In genomic region chr9:106798021-106798799, GRCh38 we compare ENCODE assay signal across 22 cellular contexts.
A peak's percentile ranks its signal among the peaks of the same experiment; 100 is the strongest.
DNase-seq lines count a peak whose midpoint lies in the region; ATAC-seq, FAIRE-seq and TF ChIP-seq lines count a peak whose summit lies in the region.
"Had no signal": no experiment of that assay in that cellular context is flagged by ENCODE, and none has a peak within 500 bp of the region (broad histone marks: within the 10 kb centered on the region; RNA-seq: fewer than 3 reads in every experiment).

No MANE protein-coding gene starts in this region.

- H3K4me3 ChIP-seq in cardiac muscle cell: no peak overlapping the region
- no peak overlapping the region for H3K4me3 ChIP-seq in gastroesophageal sphincter
- H3K4me3 ChIP-seq: adrenal gland, right atrium auricular region, testis had no signal

- TF ChIP-seq EP300 in gastroesophageal sphincter (IDR thresholded peaks at IDR 0.05): no peak

- DNase-seq in cardiac muscle cell (ENCODE audit: low read depth in 1 of 2, low spot score in 1 of 2): peak in 1 of 2 donors; percentile 5
- DNase-seq in cardiac septum (ENCODE audit: low spot score): no peak
- no peak for DNase-seq in osteocyte (ENCODE audit: extremely low spot score, unreplicated experiment)
- DNase-seq in Ammon's horn (ENCODE audit: low spot score): no peak
- no peak for DNase-seq in urothelium cell line (ENCODE audit: low spot score)
- DNase-seq in NCI-H146 (lab: John Stamatoyannopoulos, UW): no peak
- no peak for DNase-seq in NCI-H1105 treated with DMSO at 0.1 percent for 48 hours (lab: John Stamatoyannopoulos, UW)
- DNase-seq: ACHN; activated gamma-delta T cell; adrenal gland; central memory CD4-positive, alpha-beta T cell; left cardiac atrium; NCI-H1092; NCI-H2171; testis; WERI-Rb-1 had no signal

- intact Hi-C loops in cardiac septum (cut with DNase I): no loop called here

- no peaks in the 10 kb centered on the region for H3K36me3 Mint-ChIP-seq in osteocyte (ENCODE audit: unreplicated experiment)
- H3K36me3 Mint-ChIP-seq: memory B cell had no signal

- no peak for FAIRE-seq in urothelium cell line (lab: Jason Lieb, UNC)

- H3K9me3 Mint-ChIP-seq in osteocyte (ENCODE audit: unreplicated experiment): peaks cover 3% of the 10 kb centered on the region

- no peaks in the 10 kb centered on the region for H3K27me3 ChIP-seq in cardiac muscle cell
- no peaks in the 10 kb centered on the region for H3K27me3 ChIP-seq in gastroesophageal sphincter
- H3K27me3 ChIP-seq: adrenal gland, right atrium auricular region, testis had no signal

- TF ChIP-seq POLR2A in gastroesophageal sphincter (IDR thresholded peaks at IDR 0.05): no peak

- H3K4me1 Mint-ChIP-seq in osteocyte (ENCODE audit: unreplicated experiment): peaks cover 69% of the 10 kb centered on the region
- H3K4me1 Mint-ChIP-seq: memory B cell had no signal

- peak overlapping the region; percentile 92 for H3K27ac Mint-ChIP-seq in osteocyte (ENCODE audit: unreplicated experiment)
- H3K27ac Mint-ChIP-seq: memory B cell had no signal

- 59 to 81% methylated on average over 7 to 8 of the region's 9 CpGs for WGBS in gastroesophageal sphincter (ENCODE audit: low coverage in 1 of 2), 2 donors

- TF ChIP-seq CTCF in cardiac muscle cell (IDR thresholded peaks at IDR 0.05; ENCODE audit: low read depth, low read length) (no peak), gastroesophageal sphincter (IDR thresholded peaks at IDR 0.05) (no peak), osteocyte (IDR thresholded peaks at IDR 0.05) (no peak)

- H3K4me1 ChIP-seq in cardiac muscle cell (ENCODE audit: low read depth) (peaks cover 11% of the 10 kb centered on the region), gastroesophageal sphincter (peaks cover 0 to 19% (median 6%) of the 10 kb centered on the region in 3 donors)
- H3K4me1 ChIP-seq: adrenal gland, testis had no signal

- ATAC-seq in gastroesophageal sphincter: no peak
- ATAC-seq: esophagus mucosa had no signal

- H3K36me3 ChIP-seq in cardiac muscle cell: no peaks in the 10 kb centered on the region
- H3K36me3 ChIP-seq in gastroesophageal sphincter: no peaks in the 10 kb centered on the region
- H3K36me3 ChIP-seq: adrenal gland, right atrium auricular region, WERI-Rb-1 had no signal

- no peaks in the 10 kb centered on the region for H3K9me3 ChIP-seq in cardiac muscle cell (ENCODE audit: low read depth)
- no peaks in the 10 kb centered on the region for H3K9me3 ChIP-seq in gastroesophageal sphincter
- H3K9me3 ChIP-seq: adrenal gland, right atrium auricular region, testis had no signal

- no peak overlapping the region for H3K4me3 Mint-ChIP-seq in osteocyte (ENCODE audit: unreplicated experiment)
- H3K4me3 Mint-ChIP-seq: memory B cell, neural crest cell had no signal

- H3K27me3 Mint-ChIP-seq in osteocyte (ENCODE audit: unreplicated experiment): no peaks in the 10 kb centered on the region
- H3K27me3 Mint-ChIP-seq: memory B cell had no signal

- H3K27ac ChIP-seq in cardiac muscle cell: peak overlapping the region; percentile 12
- peak overlapping the region in 3 of 4 donors; percentile 7 to 15 (median 13) for H3K27ac ChIP-seq in gastroesophageal sphincter
- H3K27ac ChIP-seq: adrenal gland, C4-2B, right atrium auricular region, testis, WERI-Rb-1 had no signal
